In genomic region chr6:110944681-110945151, GRCh38 we compare ENCODE assay signal across 9 cellular contexts. TPM values are rescaled to one million over a fixed set of nuclear protein-coding genes. Genes with fewer than 3 reads are reported as not detected.
DNase-seq lines count a peak whose midpoint lies in the region; ATAC-seq, FAIRE-seq and TF ChIP-seq lines count a peak whose summit lies in the region.
"Had no signal": no experiment of that assay in that cellular context is flagged by ENCODE, and none has a peak within 500 bp of the region (broad histone marks: within the 10 kb centered on the region; RNA-seq: fewer than 3 reads in every experiment).

No MANE protein-coding gene starts in this region.

- TF ChIP-seq POLR2A in HepG2 (IDR thresholded peaks at IDR 0.05; ENCODE audit: insufficient read depth in 1 of 2, low read depth in 2 of 2, low read length in 2 of 2): no peak

- BruUV-seq in HepG2 (replicated peaks; lab: Mats Ljungman, UMichigan): no TSS peak

- POLR2A ChIA-PET in activated CD4-positive, alpha-beta memory T cell treated with anti-CD3 and anti-CD28 coated beads, Interleukin-2, amount 10 ng/mL, durations not matched to agents 7 days and 5 days (lab: Charles Lee): interaction anchor here (0.6 to 5.9 kb wide), 13 partner anchors 9 to 412 kb away, joined by 3 to 91 read pairs (median 5); partner anchors contain the start of genes AMD1, CDK19, GTF3C6 and RPF2
- POLR2A ChIA-PET in HepG2 (lab: Yijun Ruan, JAX): no interaction called here

- intact Hi-C loops in HepG2 (cut with micrococcal nuclease; ENCODE audit: unreplicated experiment): no loop called here

- in situ Hi-C loops in HepG2 (cut with HindIII; ENCODE audit: extremely low pct_ligation_motif_present, low pct_unique_long_range_greater_than_20kb): no loop called here

- H3K4me1 Mint-ChIP-seq in activated CD4-positive, alpha-beta memory T cell treated with anti-CD3 and anti-CD28 coated beads, Interleukin-2, amount 10 ng/mL, durations not matched to agents 7 days and 5 days: peaks cover 13% of the 10 kb centered on the region

- no peaks in the 10 kb centered on the region for H3K36me3 Mint-ChIP-seq in activated CD4-positive, alpha-beta memory T cell treated with anti-CD3 and anti-CD28 coated beads, Interleukin-2, amount 10 ng/mL, durations not matched to agents 7 days and 5 days (ENCODE audit: low read depth)

- no peak for TF ChIP-seq RAD21 in HepG2 (CRISPR knock-in tag; IDR thresholded peaks at IDR 0.05)

- H3K36me3 ChIP-seq in HepG2 (replicated peaks in 1 of 2; ENCODE audit: control insufficient read depth in 1 of 2, insufficient read depth in 2 of 2, low read length in 2 of 2): no peaks in the 10 kb centered on the region
- H3K36me3 ChIP-seq in small intestine (ENCODE audit: control insufficient read depth in 2 of 2, insufficient read depth in 2 of 2, low read length in 2 of 2): no peaks in the 10 kb centered on the region

- TF ChIP-seq EP300 in HepG2 (IDR thresholded peaks at IDR 0.05; ENCODE audit: low read depth in 2 of 2, low read length in 2 of 2) (no peak), HepG2 (CRISPR knock-in tag; IDR thresholded peaks at IDR 0.05; ENCODE audit: borderline replicate concordance) (no peak)

- H3K4me3 Mint-ChIP-seq in activated CD4-positive, alpha-beta memory T cell treated with anti-CD3 and anti-CD28 coated beads, Interleukin-2, amount 10 ng/mL, durations not matched to agents 7 days and 5 days: no peak overlapping the region

- no peak for TF ChIP-seq CTCF in HepG2 (CRISPR knock-in tag; IDR thresholded peaks at IDR 0.05)

- peak overlapping the region; percentile 75 for H3K27ac Mint-ChIP-seq in activated CD4-positive, alpha-beta memory T cell treated with anti-CD3 and anti-CD28 coated beads, Interleukin-2, amount 10 ng/mL, durations not matched to agents 7 days and 5 days

- no peaks in the 10 kb centered on the region for H3K27me3 ChIP-seq in HepG2 (ENCODE audit: control insufficient read depth in 1 of 2, insufficient read depth in 2 of 2, low read length in 2 of 2)
- H3K27me3 ChIP-seq in small intestine (ENCODE audit: control insufficient read depth in 2 of 2, insufficient read depth in 2 of 2, low read length in 2 of 2): no peaks in the 10 kb centered on the region

- H3K4me3 ChIP-seq in HepG2 (replicated peaks in 1 of 3; ENCODE audit: insufficient read depth in 1 of 3, low read depth in 2 of 3, low read length in 3 of 3) (no peak overlapping the region), small intestine (ENCODE audit: low read depth in 1 of 2, low read length in 2 of 2) (no peak overlapping the region)

- WGBS in HepG2 (ENCODE audit: low lambda C conversion rate): 88% methylated on average over 1 of the region's 1 CpG
- WGBS in small intestine, 3 donors: 77 to 95% (median 83%) methylated on average over 1 of the region's 1 CpG

- DNase-seq in H4 (ENCODE audit: low spot score) (peak; percentile 61), KG1 (lab: John Stamatoyannopoulos, UW) (peak; percentile 43), HepG2 (ENCODE audit: low spot score) (peak; percentile 9), NCI-H146 (lab: John Stamatoyannopoulos, UW) (no peak), small intestine (no peak), iPS-NIHi11 (ENCODE audit: low spot score) (no peak)
- DNase-seq in activated CD4-positive, alpha-beta memory T cell treated with anti-CD3 and anti-CD28 coated beads, Interleukin-2, amount 10 ng/mL, durations not matched to agents 7 days and 5 days: peak; percentile 55
- DNase-seq: right cardiac atrium had no signal

- CTCF ChIA-PET in activated CD4-positive, alpha-beta memory T cell treated with anti-CD3 and anti-CD28 coated beads, Interleukin-2, amount 10 ng/mL, durations not matched to agents 7 days and 5 days (lab: Charles Lee): interaction anchor here (0.6 to 9.8 kb wide), 13 partner anchors 8 to 416 kb away, joined by 3 to 92 read pairs (median 3); partner anchors contain the start of genes AMD1 and GTF3C6
- CTCF ChIA-PET in HepG2 (lab: Yijun Ruan, JAX; ENCODE audit: low intra/inter-chr PET ratio, low total read pairs): no interaction called here

- H3K9me3 ChIP-seq in HepG2 (ENCODE audit: low read length) (no peaks in the 10 kb centered on the region), small intestine (ENCODE audit: control insufficient read depth, low read depth) (no peaks in the 10 kb centered on the region)

- H2AFZ ChIP-seq in HepG2 (ENCODE audit: low read length): no peak overlapping the region

- no peaks in the 10 kb centered on the region for H3K79me2 ChIP-seq in HepG2 (ENCODE audit: insufficient read depth, low read length)

- H4K20me1 ChIP-seq in HepG2 (ENCODE audit: insufficient read depth, low read length): no peaks in the 10 kb centered on the region

- no peak overlapping the region for H3K9ac ChIP-seq in HepG2 (ENCODE audit: insufficient read depth, low read depth, low read length)

- peaks cover 6% of the 10 kb centered on the region for H3K4me1 ChIP-seq in HepG2 (ENCODE audit: insufficient read depth, low read length)
- no peaks in the 10 kb centered on the region for H3K4me1 ChIP-seq in small intestine (ENCODE audit: control insufficient read depth in 2 of 2, insufficient read depth in 1 of 2, low read depth in 1 of 2, low read length in 1 of 2)

- no peak overlapping the region for H3K4me2 ChIP-seq in HepG2 (ENCODE audit: low read depth, low read length)

- FAIRE-seq in HepG2 (lab: Jason Lieb, UNC): no peak
- FAIRE-seq in small intestine (lab: Jason Lieb, UNC): no peak

- no peaks in the 10 kb centered on the region for H3K27me3 Mint-ChIP-seq in activated CD4-positive, alpha-beta memory T cell treated with anti-CD3 and anti-CD28 coated beads, Interleukin-2, amount 10 ng/mL, durations not matched to agents 7 days and 5 days

- H3K9me3 Mint-ChIP-seq in activated CD4-positive, alpha-beta memory T cell treated with anti-CD3 and anti-CD28 coated beads, Interleukin-2, amount 10 ng/mL, durations not matched to agents 7 days and 5 days: no peaks in the 10 kb centered on the region

- H3K27ac ChIP-seq in HepG2 (ENCODE audit: extremely low read length, insufficient read depth, low read length) (no peak overlapping the region), small intestine (ENCODE audit: low read depth in 1 of 2, low read length in 1 of 2) (no peak overlapping the region)

- peak; percentile 100 for ATAC-seq in GM18502 (IDR thresholded peaks at IDR 0.05; ENCODE audit: poor library complexity, unreplicated experiment)
- peak; percentile 36; the same call in 1 of the 3 replicates for ATAC-seq in HepG2

RNA-seq across cellular contexts. Expression of gene GTF3C6, which starts 13.8 kb away (rescaled TPM):
- total RNA-seq in H4 (2014; rRNA removed; shearing (Covaris generic)): 77.3 and 108 TPM in 2 replicates
- 10 to 100 TPM; 83.2 to 93.3 TPM for total RNA-seq in activated CD4-positive, alpha-beta memory T cell treated with anti-CD3 and anti-CD28 coated beads, Interleukin-2, amount 10 ng/mL, durations not matched to agents 7 days and 5 days
- 160 and 195 TPM in 2 replicates for total RNA-seq in HepG2 (2016; rRNA removed; fragmentation: Illumina TruSeq; extraction: Trizol)
- total RNA-seq in HepG2 (2016; cell fraction: cytosol; rRNA removed; fragmentation: Illumina TruSeq; extraction: Trizol; ENCODE audit: low read depth): 144 and 180 TPM in 2 replicates
- total RNA-seq in HepG2 (2016; cell fraction: insoluble cytoplasmic fraction; rRNA removed; fragmentation: Illumina TruSeq; extraction: Trizol): 161 and 199 TPM in 2 replicates
- 230 and 276 TPM in 2 replicates for total RNA-seq in HepG2 (2016; cell fraction: membrane; rRNA removed; fragmentation: Illumina TruSeq; extraction: Trizol)
- 55.6 and 59.8 TPM in 2 replicates for total RNA-seq in HepG2 (2016; cell fraction: nucleus; rRNA removed; fragmentation: Illumina TruSeq; extraction: Trizol)
- polyA plus RNA-seq in HepG2 (2011; rRNA removed) (19.3 and 21.6 TPM in 2 replicates), small intestine (10 to 100 TPM; 74.8 to 78.1 (median 77.5) TPM)
- polyA plus RNA-seq in HepG2 (2011; cell fraction: cytosol; rRNA removed): 12.0 and 21.0 TPM in 2 replicates
- 4.4 and 8.4 TPM in 2 replicates for polyA plus RNA-seq in HepG2 (2011; cell fraction: nucleus; rRNA removed)
- polyA plus RNA-seq in HepG2 (2012): 77.9 and 114 TPM in 2 replicates
- 218 and 250 TPM in 2 replicates for polyA plus RNA-seq in HepG2 (2016; cell fraction: cytosol; fragmentation: Illumina TruSeq; extraction: Trizol; ENCODE audit: low read depth)
- polyA plus RNA-seq in HepG2 (2016; cell fraction: insoluble cytoplasmic fraction; fragmentation: Illumina TruSeq; extraction: Trizol; ENCODE audit: low read depth): 229 and 233 TPM in 2 replicates
- 267 and 309 TPM in 2 replicates for polyA plus RNA-seq in HepG2 (2016; cell fraction: membrane; fragmentation: Illumina TruSeq; extraction: Trizol; ENCODE audit: low read depth)
- polyA plus RNA-seq in HepG2 (2016; cell fraction: nucleus; fragmentation: Illumina TruSeq; extraction: Trizol; ENCODE audit: insufficient read depth, low read depth): 100 and 108 TPM in 2 replicates
- polyA minus RNA-seq in HepG2 (2011; rRNA and poly(A)+ RNA removed; ENCODE audit: low replicate concordance): 1.5 and 1.7 TPM in 2 replicates
- 16.9 and 21.8 TPM in 2 replicates for polyA minus RNA-seq in HepG2 (2011; cell fraction: cytosol; rRNA and poly(A)+ RNA removed)
- polyA minus RNA-seq in HepG2 (2011; cell fraction: nucleus; rRNA and poly(A)+ RNA removed): 12.1 and 14.3 TPM in 2 replicates

RNA-seq across cellular contexts. Expression of gene RPF2, which starts 37.1 kb away (rescaled TPM):
- total RNA-seq in H4 (2014; rRNA removed; shearing (Covaris generic)): 40.9 and 44.7 TPM in 2 replicates
- total RNA-seq in activated CD4-positive, alpha-beta memory T cell treated with anti-CD3 and anti-CD28 coated beads, Interleukin-2, amount 10 ng/mL, durations not matched to agents 7 days and 5 days: 10 to 100 TPM; 19.1 to 19.6 TPM
- total RNA-seq in HepG2 (2016; rRNA removed; fragmentation: Illumina TruSeq; extraction: Trizol): 45.6 and 70.4 TPM in 2 replicates
- 7.5 and 10.3 TPM in 2 replicates for total RNA-seq in HepG2 (2016; cell fraction: cytosol; rRNA removed; fragmentation: Illumina TruSeq; extraction: Trizol; ENCODE audit: low read depth)
- 46.1 and 74.5 TPM in 2 replicates for total RNA-seq in HepG2 (2016; cell fraction: insoluble cytoplasmic fraction; rRNA removed; fragmentation: Illumina TruSeq; extraction: Trizol)
- total RNA-seq in HepG2 (2016; cell fraction: membrane; rRNA removed; fragmentation: Illumina TruSeq; extraction: Trizol): 12.2 and 13.3 TPM in 2 replicates
- 25.9 and 26.1 TPM in 2 replicates for total RNA-seq in HepG2 (2016; cell fraction: nucleus; rRNA removed; fragmentation: Illumina TruSeq; extraction: Trizol)
- polyA plus RNA-seq in HepG2 (2011; rRNA removed) (18.4 and 25.1 TPM in 2 replicates), small intestine (10 to 100 TPM in 2 of 3 donors, 1 to 10 TPM in 1; 8.5 to 21.6 (median 15.4) TPM)
- polyA plus RNA-seq in HepG2 (2011; cell fraction: cytosol; rRNA removed): 9.2 and 16.9 TPM in 2 replicates
- 4.1 and 5.4 TPM in 2 replicates for polyA plus RNA-seq in HepG2 (2011; cell fraction: nucleus; rRNA removed)
- polyA plus RNA-seq in HepG2 (2012): 31.2 and 39.1 TPM in 2 replicates
- 7.0 TPM in 2 replicates for polyA plus RNA-seq in HepG2 (2016; cell fraction: cytosol; fragmentation: Illumina TruSeq; extraction: Trizol; ENCODE audit: low read depth)
- polyA plus RNA-seq in HepG2 (2016; cell fraction: insoluble cytoplasmic fraction; fragmentation: Illumina TruSeq; extraction: Trizol; ENCODE audit: low read depth): 82.3 and 82.7 TPM in 2 replicates
- 8.1 and 10.1 TPM in 2 replicates for polyA plus RNA-seq in HepG2 (2016; cell fraction: membrane; fragmentation: Illumina TruSeq; extraction: Trizol; ENCODE audit: low read depth)
- 33.0 and 37.1 TPM in 2 replicates for polyA plus RNA-seq in HepG2 (2016; cell fraction: nucleus; fragmentation: Illumina TruSeq; extraction: Trizol; ENCODE audit: insufficient read depth, low read depth)
- 7.1 and 8.2 TPM in 2 replicates for polyA minus RNA-seq in HepG2 (2011; rRNA and poly(A)+ RNA removed; ENCODE audit: low replicate concordance)
- polyA minus RNA-seq in HepG2 (2011; cell fraction: cytosol; rRNA and poly(A)+ RNA removed): 11.4 and 13.3 TPM in 2 replicates
- polyA minus RNA-seq in HepG2 (2011; cell fraction: nucleus; rRNA and poly(A)+ RNA removed): 25.5 and 25.9 TPM in 2 replicates

Comparison
In these comparisons a context has a peak if more than half of its experiments do, and no peak if none do; other contexts are left out.
1. DNase-seq: peak in H4 (single experiment), KG1 (single experiment), activated CD4-positive, alpha-beta memory T cell treated with anti-CD3 and anti-CD28 coated beads, Interleukin-2, amount 10 ng/mL, durations not matched to agents 7 days and 5 days (single experiment) and HepG2 (single experiment); none in NCI-H146 (single experiment), small intestine (single experiment) and iPS-NIHi11 (single experiment).